Comparison of ENCODE assay signal across 10 cellular contexts in genomic region chr6:7339007-7339732, GRCh38. TPM values are rescaled to one million over a fixed set of nuclear protein-coding genes. Genes with fewer than 3 reads are reported as not detected.
DNase-seq lines count a peak whose midpoint lies in the region; ATAC-seq and TF ChIP-seq lines count a peak whose summit lies in the region.
"Not testable (repeated sequence)": the region's sequence is repeated elsewhere in the genome, so short reads cannot be mapped to it uniquely, and the experiment has no call there.
"Had no signal": no experiment of that assay in that cellular context is flagged by ENCODE, and none has a peak within 500 bp of the region (broad histone marks: within the 10 kb centered on the region; RNA-seq: fewer than 3 reads in every experiment).

No MANE protein-coding gene starts in this region.

- H3K4me1 Mint-ChIP-seq in H9; type B pancreatic cell (ENCODE audit: unreplicated experiment): not testable (repeated sequence)

- not testable (repeated sequence) for H3K9me3 ChIP-seq in DND-41 (ENCODE audit: insufficient read depth, low read length, severe bottlenecking); H9 (ENCODE audit: control insufficient read depth, low read depth, low read length); mammary epithelial cell (replicated peaks; ENCODE audit: insufficient read depth, low read length); cardiac muscle cell (ENCODE audit: low read depth); mesenchymal stem cell (ENCODE audit: control insufficient read depth, low read length)

- BruUV-seq in mammary epithelial cell (replicated peaks; lab: Mats Ljungman, UMichigan), result not testable (repeated sequence)

- H3K27ac ChIP-seq in DND-41 (ENCODE audit: low read length); H9 (ENCODE audit: insufficient read length, low read depth, low read length); mammary epithelial cell (ENCODE audit: insufficient read depth, low read depth, low read length); cardiac muscle cell; mesenchymal stem cell (ENCODE audit: low read length, poor library complexity, severe bottlenecking): not testable (repeated sequence)

- H3K23ac ChIP-seq in H9 (ENCODE audit: insufficient read length, low read depth, low read length); mesenchymal stem cell (ENCODE audit: low read length in 2 of 2): not testable (repeated sequence)

- H3K9me3 Mint-ChIP-seq in H9, type B pancreatic cell: not testable (repeated sequence)

- dilution Hi-C loops in mammary epithelial cell (cut with HindIII; ENCODE audit: low sequenced_read_pairs), result not testable (repeated sequence)

- not testable (repeated sequence) for H3K4me3 Mint-ChIP-seq in H9, type B pancreatic cell

- H4K91ac ChIP-seq in H9 (ENCODE audit: insufficient read length, low read depth, low read length); mesenchymal stem cell (ENCODE audit: low read length): not testable (repeated sequence)

- peak overlapping the region; percentile 71 for H3K18ac ChIP-seq in H9 (ENCODE audit: insufficient read length, low read depth, low read length)
- not testable (repeated sequence) for H3K18ac ChIP-seq in mesenchymal stem cell (ENCODE audit: low read depth in 1 of 2, low read length in 2 of 2)

- in situ Hi-C loops in mammary epithelial cell (cut with MboI; ENCODE audit: low sequenced_read_pairs in 2 of 2), result not testable (repeated sequence)

- not testable (repeated sequence) for H4K8ac ChIP-seq in H9 (replicated peaks; ENCODE audit: insufficient read length, low read depth, low read length); mesenchymal stem cell (ENCODE audit: low read length)

- not testable (repeated sequence) for H4K20me1 ChIP-seq in DND-41 (ENCODE audit: insufficient read depth, low read length); H9 (ENCODE audit: control insufficient read depth, insufficient read depth, insufficient read length); mammary epithelial cell (ENCODE audit: insufficient read depth, low read length)

- not testable (repeated sequence) for H2BK5ac ChIP-seq in H9 (ENCODE audit: insufficient read length, low read length); mesenchymal stem cell (ENCODE audit: low read depth, low read length, poor library complexity, severe bottlenecking)

- not testable (repeated sequence) for H3K36me3 ChIP-seq in DND-41 (ENCODE audit: insufficient read depth, low read length); mammary epithelial cell (ENCODE audit: insufficient read depth, low read length); cardiac muscle cell; mesenchymal stem cell (ENCODE audit: control insufficient read depth in 1 of 2, insufficient read depth in 2 of 2, low read depth in 1 of 2, low read length in 2 of 2)

- H3T11ph ChIP-seq in H9 (ENCODE audit: low read length), result not testable (repeated sequence)

- not testable (repeated sequence) for H3K79me1 ChIP-seq in H9 (ENCODE audit: insufficient read depth, low read depth, low read length, poor library complexity, severe bottlenecking); mesenchymal stem cell (replicated peaks; ENCODE audit: low read length, poor library complexity, severe bottlenecking)

- H4K5ac ChIP-seq in H9 (ENCODE audit: insufficient read length, low read depth, low read length), result not testable (repeated sequence)

- H3K23me2 ChIP-seq in H9 (ENCODE audit: insufficient read length, low read depth, low read length, poor library complexity, severe bottlenecking), result not testable (repeated sequence)

- H3K27ac Mint-ChIP-seq in H9, type B pancreatic cell: not testable (repeated sequence)

- peak; percentile 35 for TF ChIP-seq CTCF in DND-41 (IDR thresholded peaks at IDR 0.05; ENCODE audit: borderline replicate concordance, extremely low read depth, low read length, poor library complexity, severe bottlenecking)
- TF ChIP-seq CTCF in H9 (conservative IDR thresholded peaks at IDR 0.05), result peak; percentile 90
- TF ChIP-seq CTCF in mammary epithelial cell (conservative IDR thresholded peaks at IDR 0.05 in 1 of 2, IDR thresholded peaks at IDR 0.05 in 1 of 2; ENCODE audit: extremely low read depth in 1 of 2, insufficient read depth in 1 of 2, low read depth in 1 of 2, low read length in 2 of 2), result peak; percentile 11 to 24
- TF ChIP-seq CTCF in cardiac muscle cell (IDR thresholded peaks at IDR 0.05; ENCODE audit: low read depth, low read length), result peak; percentile 46
- TF ChIP-seq CTCF in type B pancreatic cell (conservative IDR thresholded peaks at IDR 0.05), result peak; percentile 56

- not testable (repeated sequence) for H2BK12ac ChIP-seq in H9 (ENCODE audit: insufficient read length, low read depth, low read length); mesenchymal stem cell (ENCODE audit: low read length in 2 of 2)

- WGBS in H9 (ENCODE audit: extremely low coverage, insufficient read length, low lambda C conversion rate), result no CpG with 5 or more reads among the region's 14 CpGs
- WGBS in mammary epithelial cell (ENCODE audit: low coverage, missing lambda C conversion rate), result 92% methylated on average over 12 of the region's 14 CpGs
- 73% methylated on average over 14 of the region's 14 CpGs for WGBS in mesenchymal stem cell

- H3K79me2 ChIP-seq in DND-41 (ENCODE audit: insufficient read depth, low read length); H9 (ENCODE audit: insufficient read depth, low read length); mammary epithelial cell (ENCODE audit: insufficient read depth, low read length): not testable (repeated sequence)

- DNase-seq in DND-41 (peak; percentile 10), H9 (peak; percentile 90), NAMALWA (ENCODE audit: low spot score) (peak; percentile 38), SIG-M5 treated with dmso at 0.1 percent for 504 hours (lab: John Stamatoyannopoulos, UW; ENCODE audit: unreplicated experiment) (peak; percentile 52), cardiac muscle cell (ENCODE audit: low read depth in 1 of 2, low spot score in 1 of 2) (peak; percentile 43 to 51), mesenchymal stem cell (peak; percentile 35)
- DNase-seq in mammary epithelial cell; type B pancreatic cell (ENCODE audit: extremely low spot score, unreplicated experiment): not testable (repeated sequence)

- not testable (repeated sequence) for H3K4ac ChIP-seq in H9 (ENCODE audit: low read depth, low read length); mesenchymal stem cell (ENCODE audit: low read depth in 1 of 2, low read length in 2 of 2)

- CTCF ChIA-PET in mammary epithelial cell (lab: Charles Lee; ENCODE audit: low non-redundant PET), result not testable (repeated sequence)

- not testable (repeated sequence) for H3K27me3 Mint-ChIP-seq in H9 (ENCODE audit: low read depth); type B pancreatic cell

- ATAC-seq in DND-41 (ENCODE audit: insufficient read depth, low read depth), result peak; percentile 54; the same call in 1 of the 3 replicates

- H3K36me3 Mint-ChIP-seq in H9 (ENCODE audit: insufficient read depth in 1 of 3, low read depth in 3 of 3); type B pancreatic cell: not testable (repeated sequence)

- not testable (repeated sequence) for H3K14ac ChIP-seq in H9 (ENCODE audit: insufficient read depth, low read length); mesenchymal stem cell (ENCODE audit: low read length in 2 of 2)

- H2AFZ ChIP-seq in DND-41 (ENCODE audit: low read depth, low read length); H9 (ENCODE audit: low read length); mammary epithelial cell (ENCODE audit: low read depth, low read length); mesenchymal stem cell (ENCODE audit: low read depth, low read length): not testable (repeated sequence)

- not testable (repeated sequence) for H2BK20ac ChIP-seq in H9 (ENCODE audit: low read depth, low read length, poor library complexity, severe bottlenecking)

- H2BK15ac ChIP-seq in H9 (ENCODE audit: low read depth, low read length); mesenchymal stem cell (ENCODE audit: low read depth, poor library complexity, severe bottlenecking): not testable (repeated sequence)

- H2BK120ac ChIP-seq in H9 (ENCODE audit: low read depth, low read length, poor library complexity, severe bottlenecking); mesenchymal stem cell (ENCODE audit: low read depth, low read length): not testable (repeated sequence)

- intact Hi-C loops in mammary epithelial cell (cut with micrococcal nuclease), result not testable (repeated sequence)

- not testable (repeated sequence) for H3K27me3 ChIP-seq in DND-41 (ENCODE audit: insufficient read depth, low read length, poor library complexity); H9 (ENCODE audit: insufficient read depth, low read length); mammary epithelial cell (ENCODE audit: insufficient read depth, low read length); cardiac muscle cell; mesenchymal stem cell (ENCODE audit: control insufficient read depth in 1 of 2, insufficient read depth in 1 of 2, low read length in 2 of 2)

- H3K4me1 ChIP-seq in DND-41 (ENCODE audit: insufficient read depth, low read length); H9 (ENCODE audit: insufficient read depth, low read length); mammary epithelial cell (ENCODE audit: insufficient read depth, low read length); cardiac muscle cell (ENCODE audit: low read depth); mesenchymal stem cell (ENCODE audit: control insufficient read depth, insufficient read depth, low read depth, low read length): not testable (repeated sequence)

- H3K4me3 ChIP-seq in DND-41 (ENCODE audit: low read depth in 1 of 2, low read length in 2 of 2); mammary epithelial cell (replicated peaks in 1 of 3; ENCODE audit: insufficient read depth in 1 of 3, low read depth in 2 of 3, low read length in 3 of 3); cardiac muscle cell; mesenchymal stem cell (ENCODE audit: insufficient read depth in 1 of 2, low read depth in 1 of 2, low read length in 2 of 2): not testable (repeated sequence)

- not testable (repeated sequence) for H2AK5ac ChIP-seq in H9 (ENCODE audit: insufficient read length, low read length); mesenchymal stem cell (ENCODE audit: low read length, severe bottlenecking)

- H3K4me2 ChIP-seq in DND-41 (ENCODE audit: insufficient read depth, low read length); H9 (ENCODE audit: insufficient read depth, insufficient read length, low read length); mammary epithelial cell (ENCODE audit: insufficient read depth, low read depth, low read length); mesenchymal stem cell (ENCODE audit: low read length, poor library complexity, severe bottlenecking): not testable (repeated sequence)

- H3K56ac ChIP-seq in H9 (ENCODE audit: insufficient read length, low read depth, low read length), result not testable (repeated sequence)

- not testable (repeated sequence) for H3K9ac ChIP-seq in DND-41 (ENCODE audit: low read depth, low read length); H9 (ENCODE audit: extremely low read depth, insufficient read length, low read length); mammary epithelial cell (ENCODE audit: insufficient read depth, low read length); mesenchymal stem cell (ENCODE audit: low read length)

RNA-seq across cellular contexts. Expression of gene SSR1, which starts 26.2 kb away (rescaled TPM):
- total RNA-seq in H9 (2021), result 102 and 105 TPM in 2 replicates
- total RNA-seq in mammary epithelial cell, result 100 to 1,000 TPM in 1 of 2 donors, 10 to 100 TPM in 1; 93.5 to 179 TPM
- 124 TPM for polyA plus RNA-seq in mammary epithelial cell
- polyA minus RNA-seq in mammary epithelial cell, result 193 TPM
- 21.4 and 26.3 TPM in 2 replicates for total RNA-seq in cardiac muscle cell
- 52.4 and 54.5 TPM in 2 replicates for polyA plus RNA-seq in cardiac muscle cell
- 178 TPM for polyA plus RNA-seq in mesenchymal stem cell (2013, experiment 1 of 2)
- polyA plus RNA-seq in mesenchymal stem cell (2013, experiment 2 of 2), result 181 TPM
- 116 and 124 TPM in 2 replicates for total RNA-seq in type B pancreatic cell (ENCODE audit: low replicate concordance)

RNA-seq across cellular contexts. Expression of gene CAGE1, which starts 50.4 kb away (rescaled TPM):
- total RNA-seq in H9 (2021), result 0.28 TPM in 1 of 2 replicates, not detected in the other
- under 1 TPM; under 0.01 to 0.14 TPM for total RNA-seq in mammary epithelial cell
- 0.01 TPM for polyA plus RNA-seq in mammary epithelial cell
- not detected for polyA minus RNA-seq in mammary epithelial cell
- 0.09 TPM in 1 of 2 replicates, not detected in the other for total RNA-seq in cardiac muscle cell
- polyA plus RNA-seq in cardiac muscle cell, result 0.26 and 0.66 TPM in 2 replicates
- polyA plus RNA-seq in mesenchymal stem cell (2013, experiment 1 of 2), result not detected
- not detected for polyA plus RNA-seq in mesenchymal stem cell (2013, experiment 2 of 2)
- 0.19 TPM in 1 of 2 replicates, not detected in the other for total RNA-seq in type B pancreatic cell (ENCODE audit: low replicate concordance)
- total RNA-seq: Right ventricle myocardium superior had no signal
- polyA plus RNA-seq: adipose tissue had no signal

RNA-seq across cellular contexts. Expression of gene RIOK1, which starts 50.4 kb away (rescaled TPM):
- 40.0 and 40.8 TPM in 2 replicates for total RNA-seq in H9 (2021)
- 10 to 100 TPM; 13.0 to 20.3 TPM for total RNA-seq in mammary epithelial cell
- 10.1 TPM for polyA plus RNA-seq in mammary epithelial cell
- 22.9 TPM for polyA minus RNA-seq in mammary epithelial cell
- 10.3 and 16.8 TPM in 2 replicates for total RNA-seq in cardiac muscle cell
- polyA plus RNA-seq in cardiac muscle cell, result 13.4 and 26.7 TPM in 2 replicates
- polyA plus RNA-seq in mesenchymal stem cell (2013, experiment 1 of 2), result 17.8 TPM
- 17.4 TPM for polyA plus RNA-seq in mesenchymal stem cell (2013, experiment 2 of 2)
- 20.1 and 24.0 TPM in 2 replicates for total RNA-seq in type B pancreatic cell (ENCODE audit: low replicate concordance)

Comparison
In these comparisons a context has a peak if more than half of its experiments do, and no peak if none do; other contexts are left out.
1. CTCF ChIP-seq: peak in every context shown above with its lines; median percentile 90 in H9; 56 in type B pancreatic cell; 46 in cardiac muscle cell; 35 in DND-41; 18 in mammary epithelial cell.